In genomic region chr12:56645717-56646446, GRCh38 we compare ENCODE assay signal across 8 cellular contexts. TPM values are rescaled to one million over a fixed set of nuclear protein-coding genes. Genes with fewer than 3 reads are reported as not detected.
DNase-seq lines count a peak whose midpoint lies in the region; ATAC-seq and TF ChIP-seq lines count a peak whose summit lies in the region.

TSS of gene ATP5F1B (minus strand) at chr12:56645984. CDS start at chr12:56645963, 21 bp downstream.

- peak within 1 kb of the TSS; percentile 91 to 95 for H3K27ac ChIP-seq in testis

- DNase-seq in GM10248 (ENCODE audit: extremely low spot score) (peak; percentile 97), NCI-H1105 (lab: John Stamatoyannopoulos, UW) (peak; percentile 90), SKM-1 treated with dmso at 0.1 percent for 144 hours (lab: John Stamatoyannopoulos, UW; ENCODE audit: unreplicated experiment) (peak; percentile 93), glomerular visceral epithelial cell (ENCODE audit: extremely low spot score) (peak; percentile 99), omental fat pad (ENCODE audit: low spot score) (peak; percentile 92), testis (peak; percentile 99)

- H3K9me3 ChIP-seq in testis, result no peaks in the 10 kb centered on the region

- POLR2A ChIA-PET in GM10248 (lab: Yijun Ruan, JAX), result interaction anchor here (0.5 to 2.4 kb wide), 5 partner anchors 10 to 77 kb away, joined by 3 to 29 read pairs (median 3); partner anchors contain the start of gene PTGES3

- intact Hi-C loops in testis (cut with DNase I; ENCODE audit: low total_unique reads), result no loop called here

- no peaks in the 10 kb centered on the region for H3K27me3 ChIP-seq in testis

- peak; percentile 87 for TF ChIP-seq POLR2A in testis (IDR thresholded peaks at IDR 0.05)

- peak within 1 kb of the TSS; percentile 84 to 98 for H3K4me3 ChIP-seq in testis

- ATAC-seq in HG02623 (IDR thresholded peaks at IDR 0.05; ENCODE audit: unreplicated experiment) (peak; percentile 99), omental fat pad (ENCODE audit: low FRiP score) (peak; percentile 100)

- H3K4me1 ChIP-seq in testis, result peaks cover 14% of the 10 kb centered on the region

- peak within 1 kb of the TSS; percentile 99 for H3K27ac Mint-ChIP-seq in activated naive CD8-positive, alpha-beta T cell

- H3K4me3 Mint-ChIP-seq in activated naive CD8-positive, alpha-beta T cell, result peak within 1 kb of the TSS; percentile 97

- H3K9me3 Mint-ChIP-seq in activated naive CD8-positive, alpha-beta T cell (ENCODE audit: low read depth), result no peaks in the 10 kb centered on the region

- CTCF ChIA-PET in GM10248 (lab: Yijun Ruan, JAX), result interaction anchor here (0.9 to 5.8 kb wide), 3 partner anchors 9 to 27 kb away, joined by 3 to 49 read pairs (median 10); no protein-coding TSS in a partner anchor

- H3K27me3 Mint-ChIP-seq in activated naive CD8-positive, alpha-beta T cell, result no peaks in the 10 kb centered on the region

- no peaks in the 10 kb centered on the region for H3K36me3 ChIP-seq in testis (ENCODE audit: low read depth, missing control alignments)

- peaks cover 10% of the 10 kb centered on the region for H3K36me3 Mint-ChIP-seq in activated naive CD8-positive, alpha-beta T cell

- H3K4me1 Mint-ChIP-seq in activated naive CD8-positive, alpha-beta T cell (ENCODE audit: low read depth), result peaks cover 33% of the 10 kb centered on the region

- 0 to 2% methylated on average over 23 to 39 of the region's 39 CpGs for WGBS in testis, 2 donors

- TF ChIP-seq CTCF in GM10248 (IDR thresholded peaks at IDR 0.05; ENCODE audit: control extremely low read depth, extremely low read depth, low read depth, missing control alignments) (no peak), omental fat pad (IDR thresholded peaks at IDR 0.05) (no peak), testis (IDR thresholded peaks at IDR 0.05) (no peak)

RNA-seq across cellular contexts. Expression of gene ATP5F1B, which starts in this region (rescaled TPM):
- total RNA-seq in omental fat pad, result 100 to 1,000 TPM; 368 to 495 (median 458) TPM
- total RNA-seq in testis, result 100 to 1,000 TPM; 342 to 387 TPM
- 666 TPM for polyA plus RNA-seq in testis (ENCODE audit: insufficient read depth, low read depth, low replicate concordance)

Comparison
In these comparisons a context has a peak if more than half of its experiments do, and no peak if none do; other contexts are left out.
1. Peak in every context shown above with its lines: DNase-seq, ATAC-seq, H3K4me3 ChIP-seq and H3K27ac ChIP-seq.